Comparison of ENCODE assay signal across 1 cellular context in the genomic region with DNA sequence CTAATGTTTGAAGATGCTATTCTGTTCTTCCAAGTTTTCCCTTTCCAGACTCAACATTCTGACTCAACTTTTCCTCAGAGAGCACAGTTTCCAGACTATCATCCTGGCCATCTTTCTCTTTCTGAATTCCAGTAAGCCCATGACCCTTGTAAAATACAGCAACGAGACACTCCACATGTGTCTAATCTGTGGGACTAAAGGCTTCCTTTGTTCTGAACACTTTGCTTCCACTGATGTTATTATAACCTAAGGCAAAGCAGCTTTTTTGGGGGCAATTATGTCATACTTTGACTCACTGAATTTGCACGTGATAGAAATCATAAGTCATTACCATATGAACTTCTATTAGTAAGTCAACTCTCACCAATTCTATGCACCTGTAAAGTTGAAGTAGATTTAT.
TF ChIP-seq lines count a peak whose summit lies in the region.

No MANE protein-coding gene starts in this region.

TF ChIP-seq in IMR-90, 13 proteins besides CTCF, POLR2A, EP300 and RAD21:
- TF ChIP-seq ELK1 (IDR thresholded peaks at IDR 0.05; ENCODE audit: borderline replicate concordance, low read depth, low read length) (no peak), NFE2L2 (IDR thresholded peaks at IDR 0.05; ENCODE audit: low read depth, low read length) (no peak), SMC3 (IDR thresholded peaks at IDR 0.05; ENCODE audit: low read depth, low read length) (no peak), MAFK (IDR thresholded peaks at IDR 0.05; ENCODE audit: low read depth, low read length) (no peak), CEBPB (IDR thresholded peaks at IDR 0.05; ENCODE audit: low read depth, low read length) (no peak), FOS (IDR thresholded peaks at IDR 0.05; ENCODE audit: low read depth, low read length) (no peak), CHD1 (IDR thresholded peaks at IDR 0.05; ENCODE audit: low read depth, low read length) (no peak), MXI1 (IDR thresholded peaks at IDR 0.05; ENCODE audit: borderline replicate concordance, low read depth, low read length) (no peak), BHLHE40 (IDR thresholded peaks at IDR 0.05; ENCODE audit: low read depth, low read length) (no peak), RCOR1 (IDR thresholded peaks at IDR 0.05; ENCODE audit: insufficient replicate concordance, low read length) (no peak), MAZ (IDR thresholded peaks at IDR 0.05; ENCODE audit: borderline replicate concordance, low read depth, low read length) (no peak), RFX5 (IDR thresholded peaks at IDR 0.05; ENCODE audit: low read depth, low read length) (no peak), USF2 (IDR thresholded peaks at IDR 0.05; ENCODE audit: low read depth, low read length) (no peak)
